In genomic region chr20:9838035-9838377, GRCh38 we compare ENCODE assay signal across 10 cellular contexts. TPM values are rescaled to one million over a fixed set of nuclear protein-coding genes. Genes with fewer than 3 reads are reported as not detected.
DNase-seq lines count a peak whose midpoint lies in the region; ATAC-seq, FAIRE-seq and TF ChIP-seq lines count a peak whose summit lies in the region.
"Had no signal": no experiment of that assay in that cellular context is flagged by ENCODE, and none has a peak within 500 bp of the region (broad histone marks: within the 10 kb centered on the region; RNA-seq: fewer than 3 reads in every experiment).

No MANE protein-coding gene starts in this region.

- no peaks in the 10 kb centered on the region for H3K27me3 ChIP-seq in pancreas

- intact Hi-C loops in pancreas (cut with DNase I), result no loop called here

- TF ChIP-seq CTCF in HFF-Myc (IDR thresholded peaks at IDR 0.05; ENCODE audit: low read depth, low read length, missing control alignments) (no peak), endothelial cell (IDR thresholded peaks at IDR 0.05; ENCODE audit: unreplicated experiment) (no peak), pancreas (IDR thresholded peaks at IDR 0.05) (no peak)

- peaks cover 5% of the 10 kb centered on the region for H3K4me1 Mint-ChIP-seq in endothelial cell (ENCODE audit: unreplicated experiment)
- H3K4me1 Mint-ChIP-seq: T-cell had no signal

- H3K4me3 Mint-ChIP-seq in endothelial cell (ENCODE audit: unreplicated experiment), result peak overlapping the region; percentile 61
- H3K4me3 Mint-ChIP-seq: T-cell had no signal

- WGBS in pancreas, 2 donors, result 1 to 2% methylated on average over 14 of the region's 14 CpGs

- DNase-seq in HFF-Myc (ENCODE audit: extremely low read depth, low read depth) (no peak), NCI-H748 (lab: John Stamatoyannopoulos, UW; ENCODE audit: unreplicated experiment) (peak; percentile 95), endothelial cell (ENCODE audit: low spot score) (no peak), pancreas (peak in 1 of 6 donors; percentile 14), erythroblast (lab: John Stamatoyannopoulos, UW) (no peak), Kasumi-1 (lab: John Stamatoyannopoulos, UW) (no peak), GDM1 (lab: John Stamatoyannopoulos, UW) (no peak)
- DNase-seq: T-cell had no signal

- ATAC-seq in pancreas (peak in 3 of 4 donors; percentile 18 to 42 (median 23)), HG02763 (IDR thresholded peaks at IDR 0.05; ENCODE audit: unreplicated experiment) (no peak)
- ATAC-seq: T-cell had no signal

- no peak for TF ChIP-seq POLR2A in erythroblast (IDR thresholded peaks at IDR 0.05; ENCODE audit: low read length)

- H3K27ac ChIP-seq in pancreas, result no peak overlapping the region

- peak overlapping the region; percentile 14; the same call in 1 of the 2 replicates for H3K4me3 ChIP-seq in HFF-Myc (replicated peaks; ENCODE audit: low read depth, low read length)
- peak overlapping the region; percentile 33 to 58 (median 48) for H3K4me3 ChIP-seq in pancreas

- no peaks in the 10 kb centered on the region for H3K4me1 ChIP-seq in pancreas

- H3K27me3 Mint-ChIP-seq in endothelial cell (ENCODE audit: unreplicated experiment), result no peaks in the 10 kb centered on the region

- H3K9me3 Mint-ChIP-seq in endothelial cell (ENCODE audit: unreplicated experiment), result no peaks in the 10 kb centered on the region

- H3K9me3 ChIP-seq in pancreas, result no peaks in the 10 kb centered on the region

- FAIRE-seq in pancreas (lab: Jason Lieb, UNC), result no peak
- FAIRE-seq: D721Med had no signal

- no peaks in the 10 kb centered on the region for H3K36me3 ChIP-seq in pancreas

- no peak overlapping the region for H3K27ac Mint-ChIP-seq in endothelial cell (ENCODE audit: unreplicated experiment)

- no peaks in the 10 kb centered on the region for H3K36me3 Mint-ChIP-seq in endothelial cell (ENCODE audit: low read depth, unreplicated experiment)
- H3K36me3 Mint-ChIP-seq: T-cell had no signal

RNA-seq across cellular contexts. Expression of gene PAK5, which starts 0.9 kb away (rescaled TPM):
- total RNA-seq in endothelial cell (ENCODE audit: unreplicated experiment) (0.10 TPM), pancreas (1 to 10 TPM; 1.0 to 2.0 (median 1.5) TPM)
- polyA plus RNA-seq in pancreas, result 1 to 10 TPM; 1.1 to 1.6 TPM
- total RNA-seq: T-cell had no signal
